25 cellular contexts compared by ENCODE assay signal in genomic region chr9:25850803-25851202, GRCh38.
"Had no signal": no experiment of that assay in that cellular context is flagged by ENCODE, and none has a peak within 500 bp of the region (broad histone marks: within the 10 kb centered on the region; RNA-seq: fewer than 3 reads in every experiment).

No MANE protein-coding gene starts in this region.

- ATAC-seq: mucosa of descending colon; naive thymus-derived CD4-positive, alpha-beta T cell; natural killer cell treated with Interleukin-12 subunit alpha and Interleukin-12 subunit beta and Interleukin-15 and Interleukin-18, amount 100 ng/mL, for 72 hours; sciatic nerve; stimulated activated naive B cell treated with anti-CD40 and anti-IgM and Interleukin-4, amounts not matched to agents 10 μg/mL and 1 μg/mL and 100 μg/mL, for 72 hours; stimulated activated naive CD8-positive, alpha-beta T cell treated with anti-CD3 and anti-CD28 coated beads, Interleukin-15, Interleukin-2, amounts not matched to agents 100 U/mL and 50 U/mL, for 24 hours had no signal

- DNase-seq: hypothalamus; islet precursor cell; left ventricle myocardium inferior; midbrain; mucosa of descending colon; naive thymus-derived CD4-positive, alpha-beta T cell; ovary; stimulated activated CD4-positive, alpha-beta T cell treated with anti-CD3 and anti-CD28 coated beads, Interleukin-12 subunit alpha, Interleukin-12 subunit beta, amount 100 ng/mL, for 4 hours; stimulated activated CD4-positive, alpha-beta T cell treated with anti-CD3 and anti-CD28 coated beads, Interleukin-15, amount 100 ng/mL, for 24 hours; stimulated activated CD4-positive, alpha-beta T cell treated with anti-CD3 and anti-CD28 coated beads, Interleukin-2, amount 100 ng/mL, for 24 hours; stimulated activated CD4-positive, alpha-beta T cell treated with anti-CD3 and anti-CD28 coated beads, Interleukin-4, amount 100 ng/mL, for 1 hour; stimulated activated naive B cell treated with anti-CD40 and anti-IgM and Interleukin-4, amounts not matched to agents 10 μg/mL and 1 μg/mL and 100 μg/mL, for 72 hours; stimulated activated naive CD8-positive, alpha-beta T cell treated with anti-CD3 and anti-CD28 coated beads, Interleukin-15, Interleukin-2, amounts not matched to agents 100 U/mL and 50 U/mL, for 24 hours; stomach; testis; thyroid gland; transverse colon; upper lobe of left lung had no signal

- H3K27ac Mint-ChIP-seq: naive thymus-derived CD4-positive, alpha-beta T cell; natural killer cell treated with Interleukin-12 subunit alpha and Interleukin-12 subunit beta and Interleukin-15 and Interleukin-18, amount 100 ng/mL, for 72 hours; progenitor cell of endocrine pancreas; stimulated activated naive B cell treated with anti-CD40 and anti-IgM and Interleukin-4, amounts not matched to agents 10 μg/mL and 1 μg/mL and 100 μg/mL, for 72 hours had no signal

- H3K9me3 ChIP-seq: ovary, testis, thyroid gland, vagina had no signal

- H3K4me1 ChIP-seq: left ventricle myocardium inferior, right atrium auricular region, stomach, testis, thyroid gland, transverse colon, upper lobe of left lung, vagina had no signal

- H3K4me3 ChIP-seq: left ventricle myocardium inferior, lung, mucosa of descending colon, ovary, right atrium auricular region, skin epidermis, stomach, testis, thyroid gland, transverse colon, upper lobe of left lung, vagina had no signal

- H3K4me3 Mint-ChIP-seq: naive thymus-derived CD4-positive, alpha-beta T cell; natural killer cell treated with Interleukin-12 subunit alpha and Interleukin-12 subunit beta and Interleukin-15 and Interleukin-18, amount 100 ng/mL, for 72 hours; stimulated activated naive B cell treated with anti-CD40 and anti-IgM and Interleukin-4, amounts not matched to agents 10 μg/mL and 1 μg/mL and 100 μg/mL, for 72 hours had no signal

- H3K36me3 Mint-ChIP-seq: naive thymus-derived CD4-positive, alpha-beta T cell; stimulated activated naive B cell treated with anti-CD40 and anti-IgM and Interleukin-4, amounts not matched to agents 10 μg/mL and 1 μg/mL and 100 μg/mL, for 72 hours had no signal

- H3K27me3 ChIP-seq: ovary, right atrium auricular region, stomach, testis, thyroid gland, transverse colon, upper lobe of left lung, vagina had no signal

- H3K4me1 Mint-ChIP-seq: naive thymus-derived CD4-positive, alpha-beta T cell; stimulated activated naive B cell treated with anti-CD40 and anti-IgM and Interleukin-4, amounts not matched to agents 10 μg/mL and 1 μg/mL and 100 μg/mL, for 72 hours had no signal

- H3K27ac ChIP-seq: left ventricle myocardium inferior, ovary, right atrium auricular region, skin epidermis, stomach, testis, thyroid gland, transverse colon, upper lobe of left lung, vagina had no signal

- H3K36me3 ChIP-seq: left ventricle myocardium inferior, ovary, right atrium auricular region, stomach, thyroid gland, transverse colon, upper lobe of left lung, vagina had no signal

- H3K27me3 Mint-ChIP-seq: naive thymus-derived CD4-positive, alpha-beta T cell; natural killer cell treated with Interleukin-12 subunit alpha and Interleukin-12 subunit beta and Interleukin-15 and Interleukin-18, amount 100 ng/mL, for 72 hours; progenitor cell of endocrine pancreas; stimulated activated naive B cell treated with anti-CD40 and anti-IgM and Interleukin-4, amounts not matched to agents 10 μg/mL and 1 μg/mL and 100 μg/mL, for 72 hours had no signal
